Comparison of ENCODE assay signal across 7 cellular contexts in the genomic region with DNA sequence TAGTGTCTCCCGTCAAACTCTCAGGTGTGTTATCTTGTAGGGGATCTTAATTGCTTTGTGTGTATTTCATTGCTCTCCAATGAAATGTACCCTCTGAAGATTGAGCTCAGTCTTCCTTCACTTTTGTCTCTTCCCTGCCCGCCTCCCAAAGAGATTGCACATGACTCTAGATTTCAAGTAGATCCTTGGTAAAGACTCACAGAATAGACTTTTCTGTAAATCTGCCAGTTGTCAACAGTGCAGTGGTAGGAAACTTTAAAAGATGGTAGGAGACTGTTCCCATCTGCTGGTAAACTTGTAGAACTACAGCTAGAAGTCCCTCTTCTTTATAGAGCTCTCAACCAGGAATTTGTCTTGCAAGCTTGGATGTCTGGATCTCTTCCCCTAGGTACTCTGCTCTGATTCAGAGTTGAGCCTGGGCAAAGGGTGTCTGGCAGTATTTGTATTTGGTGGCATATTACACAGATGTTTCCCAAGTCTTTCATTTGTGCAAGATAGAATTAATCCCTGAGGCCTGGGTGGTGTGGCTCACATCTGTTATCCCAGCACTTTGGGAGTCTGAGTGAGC. TPM values are rescaled to one million over a fixed set of nuclear protein-coding genes. Genes with fewer than 3 reads are reported as not detected.
DNase-seq lines count a peak whose midpoint lies in the region; ATAC-seq and TF ChIP-seq lines count a peak whose summit lies in the region.

No MANE protein-coding gene starts in this region.

- no peaks in the 10 kb centered on the region; the same call in 1 of the 2 replicates for H3K4me1 ChIP-seq in PC-3 (ENCODE audit: insufficient read depth, low read length)

- H3F3A ChIP-seq in PC-3 (ENCODE audit: low read length, unreplicated experiment), result no peaks in the 10 kb centered on the region

- no peaks in the 10 kb centered on the region for H3K9me3 ChIP-seq in PC-3 (ENCODE audit: low read length)

- no peaks in the 10 kb centered on the region for H3K79me2 ChIP-seq in PC-3 (ENCODE audit: low read length)

- intact Hi-C loops in PC-3 (cut with micrococcal nuclease), result loop anchor here (2.0 to 5.0 kb wide), 2 partner anchors 120 to 234 kb away; no protein-coding TSS in a partner anchor
- intact Hi-C loops in dendritic cell treated with granulocyte-macrophage colony-stimulating factor and Interleukin-4, amounts not matched to agents 40 ng/mL and 50 ng/mL, for 4 days (cut with micrococcal nuclease), result loop anchor here (5.0 kb wide), 2 partner anchors 35 to 260 kb away; no protein-coding TSS in a partner anchor

- peaks cover 9% of the 10 kb centered on the region for H3K4me1 Mint-ChIP-seq in dendritic cell treated with granulocyte-macrophage colony-stimulating factor and Interleukin-4, amounts not matched to agents 40 ng/mL and 50 ng/mL, for 4 days (ENCODE audit: low read depth)

- peak; percentile 96 for ATAC-seq in PC-3

- no peaks in the 10 kb centered on the region for H3K36me3 Mint-ChIP-seq in dendritic cell treated with granulocyte-macrophage colony-stimulating factor and Interleukin-4, amounts not matched to agents 40 ng/mL and 50 ng/mL, for 4 days (ENCODE audit: low read depth)

- H3K27me3 Mint-ChIP-seq in dendritic cell treated with granulocyte-macrophage colony-stimulating factor and Interleukin-4, amounts not matched to agents 40 ng/mL and 50 ng/mL, for 4 days, result no peaks in the 10 kb centered on the region

- H3K36me3 ChIP-seq in PC-3 (ENCODE audit: low read depth, low read length), result no peaks in the 10 kb centered on the region

- no peak for TF ChIP-seq EP300 in Ishikawa (IDR thresholded peaks at IDR 0.05; ENCODE audit: borderline replicate concordance)

- H3K4me3 ChIP-seq in PC-3 (ENCODE audit: low read length), result no peak overlapping the region

- peak; percentile 87 for TF ChIP-seq RAD21 in Ishikawa (IDR thresholded peaks at IDR 0.05; ENCODE audit: low read depth)

- DNase-seq in GM03348 (ENCODE audit: low spot score), result peak; percentile 88
- peak; percentile 74 for DNase-seq in PC-3
- peak; percentile 69 to 75 for DNase-seq in lung microvascular endothelial cell (ENCODE audit: low read depth in 2 of 2)
- DNase-seq in stimulated activated CD4-positive, alpha-beta T cell treated with anti-CD3 and anti-CD28 coated beads, Interleukin-12 subunit alpha, Interleukin-12 subunit beta, amount 100 ng/mL, for 4 hours, result no peak
- DNase-seq in stimulated activated CD4-positive, alpha-beta T cell treated with anti-CD3 and anti-CD28 coated beads, Interleukin-2, amount 100 ng/mL, for 24 hours, result no peak

- H3K9me3 Mint-ChIP-seq in dendritic cell treated with granulocyte-macrophage colony-stimulating factor and Interleukin-4, amounts not matched to agents 40 ng/mL and 50 ng/mL, for 4 days, result no peaks in the 10 kb centered on the region

- no peak overlapping the region for H3K4me3 Mint-ChIP-seq in dendritic cell treated with granulocyte-macrophage colony-stimulating factor and Interleukin-4, amounts not matched to agents 40 ng/mL and 50 ng/mL, for 4 days

- POLR2A ChIA-PET in PC-3 (lab: Charles Lee; ENCODE audit: unreplicated experiment), result interaction anchor here (0.5 kb wide), 1 partner anchor 44 kb away, joined by 3 read pairs; no protein-coding TSS in a partner anchor

- no peak overlapping the region for H3K9ac ChIP-seq in PC-3 (ENCODE audit: low read length)

- BruUV-seq in PC-3 (replicated peaks; lab: Mats Ljungman, UMichigan), result no TSS peak

- TF ChIP-seq CTCF in PC-3 (conservative IDR thresholded peaks at IDR 0.05; ENCODE audit: low read depth, low read length), result peak; percentile 72

- H3K27ac ChIP-seq in PC-3 (ENCODE audit: low read length), result no peak overlapping the region

- peak overlapping the region; percentile 42; the same call in 1 of the 2 replicates for H3K4me2 ChIP-seq in PC-3 (ENCODE audit: low read length)

- H3K27me3 ChIP-seq in PC-3 (ENCODE audit: low read length), result no peaks in the 10 kb centered on the region

- CTCF ChIA-PET in PC-3 (lab: Charles Lee), result interaction anchor here (0.6 to 1.0 kb wide), 9 partner anchors 9 to 257 kb away, joined by 3 to 11 read pairs (median 3); a partner anchor contains a TSS

- no peaks in the 10 kb centered on the region for H4K20me1 ChIP-seq in PC-3 (ENCODE audit: low read length)

- H3K27ac Mint-ChIP-seq in dendritic cell treated with granulocyte-macrophage colony-stimulating factor and Interleukin-4, amounts not matched to agents 40 ng/mL and 50 ng/mL, for 4 days, result peak overlapping the region; percentile 31

- H3K9me2 ChIP-seq in PC-3 (replicated peaks; ENCODE audit: low read length), result no peaks in the 10 kb centered on the region

- peak overlapping the region; percentile 52 for H2AFZ ChIP-seq in PC-3 (ENCODE audit: low read length)

TF ChIP-seq in Ishikawa, 13 proteins besides CTCF, POLR2A, EP300 and RAD21:
- TF ChIP-seq ZBTB7A (IDR thresholded peaks at IDR 0.05; ENCODE audit: low read depth) (no peak), YY1 (IDR thresholded peaks at IDR 0.05; ENCODE audit: low read depth) (no peak), NFIC (IDR thresholded peaks at IDR 0.05) (no peak), TCF12 (IDR thresholded peaks at IDR 0.05; ENCODE audit: low read depth) (no peak), CREB1 (IDR thresholded peaks at IDR 0.05; ENCODE audit: low read depth) (no peak), CEBPB (IDR thresholded peaks at IDR 0.05) (no peak), EGR1 (IDR thresholded peaks at IDR 0.05) (no peak), TAF1 (IDR thresholded peaks at IDR 0.05; ENCODE audit: low read depth) (no peak), FOXM1 (IDR thresholded peaks at IDR 0.05; ENCODE audit: borderline replicate concordance, low read depth) (no peak), TEAD4 (IDR thresholded peaks at IDR 0.05) (no peak)
- TF ChIP-seq, protein P1, sequence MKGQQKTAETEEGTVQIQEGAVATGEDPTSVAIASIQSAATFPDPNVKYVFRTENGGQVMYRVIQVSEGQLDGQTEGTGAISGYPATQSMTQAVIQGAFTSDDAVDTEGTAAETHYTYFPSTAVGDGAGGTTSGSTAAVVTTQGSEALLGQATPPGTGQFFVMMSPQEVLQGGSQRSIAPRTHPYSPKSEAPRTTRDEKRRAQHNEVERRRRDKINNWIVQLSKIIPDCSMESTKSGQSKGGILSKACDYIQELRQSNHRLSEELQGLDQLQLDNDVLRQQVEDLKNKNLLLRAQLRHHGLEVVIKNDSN (IDR thresholded peaks at IDR 0.05), result no peak
- TF ChIP-seq, protein P2, sequence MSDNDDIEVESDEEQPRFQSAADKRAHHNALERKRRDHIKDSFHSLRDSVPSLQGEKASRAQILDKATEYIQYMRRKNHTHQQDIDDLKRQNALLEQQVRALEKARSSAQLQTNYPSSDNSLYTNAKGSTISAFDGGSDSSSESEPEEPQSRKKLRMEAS (IDR thresholded peaks at IDR 0.05), result no peak
- TF ChIP-seq, protein P3, sequence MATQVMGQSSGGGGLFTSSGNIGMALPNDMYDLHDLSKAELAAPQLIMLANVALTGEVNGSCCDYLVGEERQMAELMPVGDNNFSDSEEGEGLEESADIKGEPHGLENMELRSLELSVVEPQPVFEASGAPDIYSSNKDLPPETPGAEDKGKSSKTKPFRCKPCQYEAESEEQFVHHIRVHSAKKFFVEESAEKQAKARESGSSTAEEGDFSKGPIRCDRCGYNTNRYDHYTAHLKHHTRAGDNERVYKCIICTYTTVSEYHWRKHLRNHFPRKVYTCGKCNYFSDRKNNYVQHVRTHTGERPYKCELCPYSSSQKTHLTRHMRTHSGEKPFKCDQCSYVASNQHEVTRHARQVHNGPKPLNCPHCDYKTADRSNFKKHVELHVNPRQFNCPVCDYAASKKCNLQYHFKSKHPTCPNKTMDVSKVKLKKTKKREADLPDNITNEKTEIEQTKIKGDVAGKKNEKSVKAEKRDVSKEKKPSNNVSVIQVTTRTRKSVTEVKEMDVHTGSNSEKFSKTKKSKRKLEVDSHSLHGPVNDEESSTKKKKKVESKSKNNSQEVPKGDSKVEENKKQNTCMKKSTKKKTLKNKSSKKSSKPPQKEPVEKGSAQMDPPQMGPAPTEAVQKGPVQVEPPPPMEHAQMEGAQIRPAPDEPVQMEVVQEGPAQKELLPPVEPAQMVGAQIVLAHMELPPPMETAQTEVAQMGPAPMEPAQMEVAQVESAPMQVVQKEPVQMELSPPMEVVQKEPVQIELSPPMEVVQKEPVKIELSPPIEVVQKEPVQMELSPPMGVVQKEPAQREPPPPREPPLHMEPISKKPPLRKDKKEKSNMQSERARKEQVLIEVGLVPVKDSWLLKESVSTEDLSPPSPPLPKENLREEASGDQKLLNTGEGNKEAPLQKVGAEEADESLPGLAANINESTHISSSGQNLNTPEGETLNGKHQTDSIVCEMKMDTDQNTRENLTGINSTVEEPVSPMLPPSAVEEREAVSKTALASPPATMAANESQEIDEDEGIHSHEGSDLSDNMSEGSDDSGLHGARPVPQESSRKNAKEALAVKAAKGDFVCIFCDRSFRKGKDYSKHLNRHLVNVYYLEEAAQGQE (IDR thresholded peaks at IDR 0.05; ENCODE audit: low read depth), result no peak

RNA-seq across cellular contexts. Expression of a gene that starts 9.6 kb away (rescaled TPM):
- 7.1 and 8.2 TPM in 2 replicates for total RNA-seq in PC-3 (2014; rRNA removed)
- total RNA-seq in lung microvascular endothelial cell, result not detected in 2 replicates

RNA-seq across cellular contexts. Expression of a gene that starts 23.7 kb away (rescaled TPM):
- total RNA-seq in PC-3 (2014; rRNA removed) (5.3 and 6.6 TPM in 2 replicates), lung microvascular endothelial cell (20.9 and 24.6 TPM in 2 replicates)

RNA-seq across cellular contexts. Expression of a gene that starts 51.2 kb away (rescaled TPM):
- not detected in 2 replicates for total RNA-seq in PC-3 (2014; rRNA removed)
- not detected in 2 replicates for total RNA-seq in lung microvascular endothelial cell

Comparison
In these comparisons a context has a peak if more than half of its experiments do, and no peak if none do; other contexts are left out.
1. DNase-seq: peak in GM03348 (single experiment), PC-3 (single experiment) and lung microvascular endothelial cell (2 of 2); none in stimulated activated CD4-positive, alpha-beta T cell treated with anti-CD3 and anti-CD28 coated beads, Interleukin-12 subunit alpha, Interleukin-12 subunit beta, amount 100 ng/mL, for 4 hours (single experiment) and stimulated activated CD4-positive, alpha-beta T cell treated with anti-CD3 and anti-CD28 coated beads, Interleukin-2, amount 100 ng/mL, for 24 hours (0 of 2).